Comparison of ENCODE assay signal across 19 cellular contexts in genomic region chr5:38800044-38800443, GRCh38. TPM values are rescaled to one million over a fixed set of nuclear protein-coding genes. Genes with fewer than 3 reads are reported as not detected.
DNase-seq lines count a peak whose midpoint lies in the region; ATAC-seq and TF ChIP-seq lines count a peak whose summit lies in the region.
"Had no signal": no experiment of that assay in that cellular context is flagged by ENCODE, and none has a peak within 500 bp of the region (broad histone marks: within the 10 kb centered on the region; RNA-seq: fewer than 3 reads in every experiment).

No MANE protein-coding gene starts in this region.

- H3K79me2 ChIP-seq in GM23338 (replicated peaks; ENCODE audit: insufficient read depth): no peaks in the 10 kb centered on the region

- H2AFZ ChIP-seq in GM23338 (0 out of 2 replicates have a peak overlapping the region, but pooled peaks have one; percentile 56), mesenchymal stem cell (ENCODE audit: low read depth, low read length) (no peak overlapping the region)

- no peak for TF ChIP-seq CTCF in GM23338 (conservative IDR thresholded peaks at IDR 0.05; ENCODE audit: low read depth in 2 of 2)
- TF ChIP-seq CTCF in Panc1 (IDR thresholded peaks at IDR 0.05): no peak
- no peak for TF ChIP-seq CTCF in transverse colon (IDR thresholded peaks at IDR 0.05)

- CTCF ChIA-PET in Panc1 (lab: Charles Lee): interaction anchor here (1.3 kb wide), 1 partner anchor 359 kb away, joined by 3 read pairs; no protein-coding TSS in a partner anchor

- peak overlapping the region; percentile 27 for H4K91ac ChIP-seq in mesenchymal stem cell (ENCODE audit: low read length)

- no peak overlapping the region for H3K27ac ChIP-seq in GM23338 (ENCODE audit: low read depth)
- peak overlapping the region; percentile 45; the same call in 1 of the 2 replicates for H3K27ac ChIP-seq in Panc1 (ENCODE audit: low read length)
- no peak overlapping the region for H3K27ac ChIP-seq in mesenchymal stem cell (ENCODE audit: low read length, poor library complexity, severe bottlenecking)
- H3K27ac ChIP-seq in stomach smooth muscle (ENCODE audit: low read length): peak overlapping the region; percentile 31
- H3K27ac ChIP-seq in transverse colon: no peak overlapping the region
- H3K27ac ChIP-seq: HL-60, SK-N-MC had no signal

- H3K9me3 ChIP-seq in Panc1 (ENCODE audit: control insufficient read depth, insufficient read depth, low read depth, low read length) (no peaks in the 10 kb centered on the region), mesenchymal stem cell (ENCODE audit: control insufficient read depth, low read length) (no peaks in the 10 kb centered on the region), stomach smooth muscle (ENCODE audit: control insufficient read depth in 2 of 2, low read length in 2 of 2) (no peaks in the 10 kb centered on the region), transverse colon (no peaks in the 10 kb centered on the region)

- no peak overlapping the region for H4K8ac ChIP-seq in mesenchymal stem cell (ENCODE audit: low read length)

- H3K4me2 ChIP-seq in GM23338 (no peak overlapping the region), mesenchymal stem cell (ENCODE audit: low read length, poor library complexity, severe bottlenecking) (no peak overlapping the region)

- no peak overlapping the region for H3K23ac ChIP-seq in mesenchymal stem cell (ENCODE audit: low read length in 2 of 2)

- in situ Hi-C loops in Panc1 (cut with HindIII; ENCODE audit: low pct_unique_long_range_greater_than_20kb, low sequenced_read_pairs): no loop called here
- in situ Hi-C loops in transverse colon (cut with MboI; ENCODE audit: low pct_ligation_motif_present in 1 of 4, low pct_unique_long_range_greater_than_20kb in 1 of 4, low sequenced_read_pairs in 3 of 4): loop anchor here in 3 of 4 donors (10.0 to 25.0 kb wide), 3 partner anchors 238 to 365 kb away; partner anchors contain the start of gene LIFR (in 1 of the 3)

- DNase-seq in GM23338 (ENCODE audit: low spot score): no peak
- DNase-seq in Panc1 (ENCODE audit: low read depth, low spot score): no peak
- no peak for DNase-seq in mesenchymal stem cell
- no peak for DNase-seq in transverse colon
- DNase-seq in midbrain (lab: John Stamatoyannopoulos, UW): no peak
- DNase-seq in DMS114 treated with DMSO at 0.1 percent for 48 hours (lab: John Stamatoyannopoulos, UW; ENCODE audit: unreplicated experiment): no peak
- DNase-seq: CD4-positive, alpha-beta T cell; COR-L47; DMS79 treated with DMSO at 0.1 percent for 48 hours; H9; IMR-90; NCI-H1105 treated with DMSO at 0.1 percent for 48 hours; NCI-H2029 treated with DMSO at 0.1 percent for 48 hours; NCI-H345; NCI-H524 treated with DMSO at 0.1 percent for 48 hours; SHP77 had no signal

- H3K9me2 ChIP-seq in GM23338 (ENCODE audit: insufficient read depth): no peaks in the 10 kb centered on the region

- no peaks in the 10 kb centered on the region for H3K36me3 Mint-ChIP-seq in GM23338 (ENCODE audit: low read depth)

- H3F3A ChIP-seq in GM23338 (replicated peaks; ENCODE audit: low read depth): no peaks in the 10 kb centered on the region

- H3K27ac Mint-ChIP-seq in GM23338: no peak overlapping the region
- H3K27ac Mint-ChIP-seq: CD4-positive, alpha-beta T cell; H9 had no signal

- H3K14ac ChIP-seq in mesenchymal stem cell (ENCODE audit: low read length in 2 of 2): peak overlapping the region in 1 of 2 experiments; percentile 55

- H3K4me1 ChIP-seq in GM23338 (ENCODE audit: insufficient read depth) (no peaks in the 10 kb centered on the region), Panc1 (ENCODE audit: control insufficient read depth, insufficient read depth, low read length) (no peaks in the 10 kb centered on the region), mesenchymal stem cell (ENCODE audit: control insufficient read depth, insufficient read depth, low read depth, low read length) (no peaks in the 10 kb centered on the region), stomach smooth muscle (ENCODE audit: control insufficient read depth, insufficient read depth, low read length) (peaks cover 15% of the 10 kb centered on the region), transverse colon (no peaks in the 10 kb centered on the region)

- H2BK15ac ChIP-seq in mesenchymal stem cell (ENCODE audit: low read depth, poor library complexity, severe bottlenecking): peak overlapping the region; percentile 71

- H3K4ac ChIP-seq in mesenchymal stem cell (ENCODE audit: low read depth in 1 of 2, low read length in 2 of 2): no peak overlapping the region

- H3K79me1 ChIP-seq in mesenchymal stem cell (replicated peaks; ENCODE audit: low read length, poor library complexity, severe bottlenecking): no peaks in the 10 kb centered on the region

- H3K27me3 ChIP-seq in GM23338 (ENCODE audit: insufficient read depth) (no peaks in the 10 kb centered on the region), Panc1 (ENCODE audit: control insufficient read depth, insufficient read depth, low read length) (no peaks in the 10 kb centered on the region), mesenchymal stem cell (ENCODE audit: control insufficient read depth in 1 of 2, insufficient read depth in 1 of 2, low read length in 2 of 2) (peaks cover 0 to 4% of the 10 kb centered on the region in 2 experiments), stomach smooth muscle (ENCODE audit: control insufficient read depth in 1 of 2, insufficient read depth in 2 of 2, low read length in 2 of 2) (no peaks in the 10 kb centered on the region), transverse colon (no peaks in the 10 kb centered on the region)

- H2BK5ac ChIP-seq in mesenchymal stem cell (ENCODE audit: low read depth, low read length, poor library complexity, severe bottlenecking): no peak overlapping the region

- no TSS peak for BruUV-seq in Panc1 (replicated peaks; lab: Mats Ljungman, UMichigan)

- no peak overlapping the region for H2BK120ac ChIP-seq in mesenchymal stem cell (ENCODE audit: low read depth, low read length)

- POLR2A ChIA-PET in Panc1 (lab: Charles Lee): no interaction called here

- 87% methylated on average over 7 of the region's 7 CpGs for WGBS in mesenchymal stem cell
- 59 to 68% methylated on average over 5 to 7 of the region's 7 CpGs for WGBS in transverse colon (ENCODE audit: low coverage in 1 of 2), 2 donors

- H3K4me1 Mint-ChIP-seq in GM23338: no peaks in the 10 kb centered on the region
- H3K4me1 Mint-ChIP-seq: H9 had no signal

- H3K9me3 Mint-ChIP-seq in GM23338: no peaks in the 10 kb centered on the region
- H3K9me3 Mint-ChIP-seq: CD4-positive, alpha-beta T cell; H9 had no signal

- ATAC-seq in GM23338 (no peak), Panc1 (no peak)

- TF ChIP-seq EP300 in transverse colon (IDR thresholded peaks at IDR 0.05; ENCODE audit: low read depth): no peak

- H2AK5ac ChIP-seq in mesenchymal stem cell (ENCODE audit: low read length, severe bottlenecking): no peak overlapping the region

- H3K4me3 ChIP-seq in GM23338 (no peak overlapping the region), Panc1 (ENCODE audit: low read depth in 2 of 2, low read length in 2 of 2) (no peak overlapping the region), mesenchymal stem cell (ENCODE audit: insufficient read depth in 1 of 2, low read depth in 1 of 2, low read length in 2 of 2) (peak overlapping the region in 1 of 2 experiments; percentile 12), stomach smooth muscle (ENCODE audit: low read length in 2 of 2) (no peak overlapping the region), transverse colon (no peak overlapping the region)
- H3K4me3 ChIP-seq: SK-N-MC had no signal

- H3K9ac ChIP-seq in mesenchymal stem cell (ENCODE audit: low read length): peak overlapping the region; percentile 5
- no peak overlapping the region for H3K9ac ChIP-seq in stomach smooth muscle (ENCODE audit: low read length in 2 of 2)

- H3K4me3 Mint-ChIP-seq in GM23338: no peak overlapping the region
- H3K4me3 Mint-ChIP-seq: CD4-positive, alpha-beta T cell; H9 had no signal

- peak overlapping the region; percentile 50 to 69 for H2BK12ac ChIP-seq in mesenchymal stem cell (ENCODE audit: low read length in 2 of 2)

- H3K18ac ChIP-seq in mesenchymal stem cell (ENCODE audit: low read depth in 1 of 2, low read length in 2 of 2): peak overlapping the region in 1 of 2 experiments; percentile 61

- intact Hi-C loops in Panc1 (cut with micrococcal nuclease; ENCODE audit: unreplicated experiment): no loop called here
- intact Hi-C loops in transverse colon (cut with DNase I; ENCODE audit: low total_unique reads): loop anchor here (10.0 kb wide), 1 partner anchor 355 kb away; no protein-coding TSS in a partner anchor

- H3K27me3 Mint-ChIP-seq in GM23338 (ENCODE audit: insufficient read depth, low read depth, poor library complexity): no peaks in the 10 kb centered on the region

- H4K20me1 ChIP-seq in GM23338 (replicated peaks; ENCODE audit: insufficient read depth): no peaks in the 10 kb centered on the region

- no peak for TF ChIP-seq POLR2A in transverse colon (IDR thresholded peaks at IDR 0.05)

- H3K36me3 ChIP-seq in GM23338 (ENCODE audit: insufficient read depth) (no peaks in the 10 kb centered on the region), Panc1 (ENCODE audit: control insufficient read depth, insufficient read depth, low read length) (no peaks in the 10 kb centered on the region), mesenchymal stem cell (ENCODE audit: control insufficient read depth in 1 of 2, insufficient read depth in 2 of 2, low read depth in 1 of 2, low read length in 2 of 2) (no peaks in the 10 kb centered on the region), stomach smooth muscle (ENCODE audit: control insufficient read depth in 2 of 2, insufficient read depth in 2 of 2, low read length in 2 of 2) (no peaks in the 10 kb centered on the region), transverse colon (no peaks in the 10 kb centered on the region)

TF ChIP-seq in GM23338, 12 proteins besides CTCF, POLR2A, EP300 and RAD21:
- TF ChIP-seq ZNF114 (CRISPR knock-in tag; IDR thresholded peaks at IDR 0.05) (no peak), EZH2 (IDR thresholded peaks at IDR 0.05; ENCODE audit: low read depth, unreplicated experiment) (no peak), JUNB (IDR thresholded peaks at IDR 0.05; ENCODE audit: unreplicated experiment) (no peak), ETS1 (IDR thresholded peaks at IDR 0.05) (no peak)

RNA-seq across cellular contexts. Expression of gene OSMR, which starts 45.8 kb away (rescaled TPM):
- 2.3 and 2.6 TPM in 2 replicates for total RNA-seq in GM23338 (2014; rRNA removed; shearing (Covaris generic))
- polyA plus RNA-seq in GM23338 (2016; fragmentation: Nextera tagmentation; extraction: Ambion mirVana): 1.5 and 1.7 TPM in 2 replicates
- total RNA-seq in Panc1 (2021; ENCODE audit: unreplicated experiment) (82.4 TPM), transverse colon (10 to 100 TPM in 3 of 4 donors, 1 to 10 TPM in 1; 6.3 to 16.5 (median 11.7) TPM)
- 45.1 TPM for polyA plus RNA-seq in Panc1 (2012; ENCODE audit: insufficient read length)
- 139 TPM for polyA plus RNA-seq in mesenchymal stem cell (2013, experiment 1 of 2)
- polyA plus RNA-seq in mesenchymal stem cell (2013, experiment 2 of 2): 136 TPM
- total RNA-seq: CD4-positive, alpha-beta T cell had no signal

Comparison
In these comparisons a context has a peak if more than half of its experiments do, and no peak if none do; other contexts are left out.
1. H3K27ac ChIP-seq: peak in Panc1 (single experiment) and stomach smooth muscle (single experiment); none in GM23338 (single experiment), mesenchymal stem cell (single experiment) and transverse colon (0 of 4).